Comparison of ENCODE assay signal across 2 cellular contexts in genomic region chr6:51479296-51479695, GRCh38.
TF ChIP-seq lines count a peak whose summit lies in the region.

No MANE protein-coding gene starts in this region.

TF ChIP-seq in WTC11, 78 proteins besides CTCF, POLR2A, EP300 and RAD21:
- no peak for TF ChIP-seq TP53 (CRISPR knock-in tag; IDR thresholded peaks at IDR 0.05)
- no peak for TF ChIP-seq SMAD3 (CRISPR knock-in tag; IDR thresholded peaks at IDR 0.05; ENCODE audit: borderline replicate concordance)
- TF ChIP-seq GABPB1 (CRISPR knock-in tag; IDR thresholded peaks at IDR 0.05), result peak; percentile 52; the same call in 1 of the 2 replicates

TF ChIP-seq in HepG2, 621 proteins besides CTCF, POLR2A, EP300 and RAD21:
- 0 out of 2 replicates have a peak, but pooled peaks have one; percentile 55 for TF ChIP-seq FOXA3 (CRISPR knock-in tag; IDR thresholded peaks at IDR 0.05)
- TF ChIP-seq ZC3H4 (CRISPR knock-in tag; IDR thresholded peaks at IDR 0.05; ENCODE audit: borderline replicate concordance), result no peak
- peak; percentile 19; the same call in 1 of the 2 replicates for TF ChIP-seq HHEX (CRISPR knock-in tag; IDR thresholded peaks at IDR 0.05)
- TF ChIP-seq ZFP62 (CRISPR knock-in tag; IDR thresholded peaks at IDR 0.05), result no peak
- no peak for TF ChIP-seq TBP (CRISPR knock-in tag; IDR thresholded peaks at IDR 0.05)
- 0 out of 2 replicates have a peak, but pooled peaks have one; percentile 19 for TF ChIP-seq SOX5 (CRISPR knock-in tag; IDR thresholded peaks at IDR 0.05; ENCODE audit: borderline replicate concordance)
- TF ChIP-seq FOXP1 (IDR thresholded peaks at IDR 0.05), result no peak
- peak; percentile 59 for TF ChIP-seq FOXP1 (CRISPR knock-in tag; IDR thresholded peaks at IDR 0.05)
- TF ChIP-seq ZNF12 (CRISPR knock-in tag; IDR thresholded peaks at IDR 0.05), result no peak
- peak; percentile 61; the same call in 1 of the 2 replicates for TF ChIP-seq NFIC (IDR thresholded peaks at IDR 0.05; ENCODE audit: low read length)
- no peak for TF ChIP-seq DBP (CRISPR knock-in tag; IDR thresholded peaks at IDR 0.05; ENCODE audit: not compliant biosample characterization)
- peak; percentile 77 for TF ChIP-seq PAXIP1 (CRISPR knock-in tag; conservative IDR thresholded peaks at IDR 0.05)
- peak; percentile 79; the same call in 1 of the 2 replicates for TF ChIP-seq AHDC1 (CRISPR knock-in tag; IDR thresholded peaks at IDR 0.05; ENCODE audit: borderline replicate concordance)
- TF ChIP-seq ZBTB20 (CRISPR knock-in tag; IDR thresholded peaks at IDR 0.05; ENCODE audit: borderline replicate concordance, low read depth), result peak; percentile 84; the same call in 1 of the 2 replicates
- peak; percentile 16; the same call in 1 of the 2 replicates for TF ChIP-seq GATAD2A (CRISPR knock-in tag; IDR thresholded peaks at IDR 0.05)
- peak; percentile 58 for TF ChIP-seq ARID5B (CRISPR knock-in tag; IDR thresholded peaks at IDR 0.05)
- TF ChIP-seq CEBPG (CRISPR knock-in tag; IDR thresholded peaks at IDR 0.05), result peak; percentile 28; the same call in 1 of the 2 replicates
- TF ChIP-seq ZSCAN25 (CRISPR knock-in tag; IDR thresholded peaks at IDR 0.05), result no peak
- peak; percentile 46; the same call in 1 of the 2 replicates for TF ChIP-seq CEBPB (IDR thresholded peaks at IDR 0.05; ENCODE audit: borderline replicate concordance, low read depth, low read length)
- TF ChIP-seq ATAD3A (CRISPR knock-in tag; IDR thresholded peaks at IDR 0.05), result no peak
- peak; percentile 25; the same call in 1 of the 2 replicates for TF ChIP-seq SALL1 (CRISPR knock-in tag; IDR thresholded peaks at IDR 0.05)
- no peak for TF ChIP-seq RELA (CRISPR knock-in tag; IDR thresholded peaks at IDR 0.05)
- TF ChIP-seq HDAC1 (CRISPR knock-in tag; IDR thresholded peaks at IDR 0.05), result 0 out of 2 replicates have a peak, but pooled peaks have one; percentile 24
- peak; percentile 52; the same call in 1 of the 2 replicates for TF ChIP-seq FOXJ3 (CRISPR knock-in tag; IDR thresholded peaks at IDR 0.05; ENCODE audit: borderline replicate concordance)
- TF ChIP-seq HNF4A (CRISPR knock-in tag; IDR thresholded peaks at IDR 0.05), result peak; percentile 73
- TF ChIP-seq ZNF136 (CRISPR knock-in tag; IDR thresholded peaks at IDR 0.05; ENCODE audit: low read depth), result no peak
- TF ChIP-seq ZNF75D (CRISPR knock-in tag; IDR thresholded peaks at IDR 0.05; ENCODE audit: borderline replicate concordance), result no peak
- TF ChIP-seq FOXA1 (IDR thresholded peaks at IDR 0.05), result 0 out of 2 replicates have a peak, but pooled peaks have one; percentile 17
- TF ChIP-seq FOXA1 (CRISPR knock-in tag; IDR thresholded peaks at IDR 0.05), result no peak
- TF ChIP-seq ARID3A (IDR thresholded peaks at IDR 0.05; ENCODE audit: low read depth, low read length), result peak; percentile 44; the same call in 1 of the 2 replicates
- TF ChIP-seq ZNF644 (CRISPR knock-in tag; IDR thresholded peaks at IDR 0.05; ENCODE audit: low read depth), result peak; percentile 82
- 0 out of 2 replicates have a peak, but pooled peaks have one; percentile 10 for TF ChIP-seq RARA (CRISPR knock-in tag; IDR thresholded peaks at IDR 0.05)
- TF ChIP-seq ATF4 (CRISPR knock-in tag; IDR thresholded peaks at IDR 0.05), result peak in 1 of 2 experiments; percentile 79; a peak in 2 of 4 replicates
